In the genomic region with DNA sequence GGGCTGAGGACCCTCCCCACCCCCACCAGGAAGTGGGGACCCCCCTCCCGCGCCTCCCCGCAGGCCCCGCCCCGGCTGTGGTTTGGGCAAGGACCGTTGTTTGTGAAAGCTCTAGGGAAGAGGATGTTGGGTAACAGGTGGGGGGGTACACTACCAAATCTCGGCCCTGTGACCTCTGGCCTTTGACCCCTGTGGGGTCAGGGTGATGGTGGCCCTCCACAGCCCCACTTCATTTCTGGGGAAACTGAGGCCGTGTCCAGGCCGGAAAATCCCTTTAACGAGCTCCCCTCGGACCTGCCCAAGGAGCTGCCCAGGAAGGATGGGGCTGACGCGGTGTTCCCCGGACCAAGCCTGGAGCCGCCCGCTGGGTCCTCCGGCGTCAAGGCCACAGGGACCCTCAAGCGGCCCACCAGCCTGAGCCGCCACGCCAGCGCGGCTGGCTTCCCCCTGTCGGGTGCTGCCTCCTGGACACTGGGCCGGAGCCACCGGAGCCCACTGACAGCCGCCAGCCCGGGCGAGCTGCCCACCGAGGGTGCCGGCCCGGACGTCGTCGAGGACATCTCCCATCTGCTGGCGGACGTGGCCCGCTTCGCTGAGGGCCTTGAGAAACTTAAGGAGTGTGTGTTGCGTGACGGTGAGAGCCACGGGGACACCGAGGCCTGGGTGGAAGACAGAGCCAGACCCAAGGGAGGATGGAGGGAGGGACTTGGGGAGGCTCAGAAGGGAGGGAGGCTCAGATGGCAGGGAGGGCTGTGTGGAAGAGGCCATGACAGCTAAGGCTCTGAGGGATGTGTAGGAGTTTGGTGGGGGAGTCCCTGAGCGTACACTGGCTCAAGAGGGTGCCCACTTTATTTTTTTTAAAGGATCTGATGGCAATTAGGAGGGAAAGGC, we compare ENCODE assay signal across 8 cellular contexts. TPM values are rescaled to one million over a fixed set of nuclear protein-coding genes. Genes with fewer than 3 reads are reported as not detected.
A peak's percentile ranks its signal among the peaks of the same experiment; 100 is the strongest.
DNase-seq lines count a peak whose midpoint lies in the region; ATAC-seq lines count a peak whose summit lies in the region.

No MANE protein-coding gene starts in this region.

- H3K4me3 Mint-ChIP-seq in activated CD4-positive, alpha-beta T cell treated with anti-CD3 and anti-CD28 coated beads, Interleukin-2, amount 10 ng/mL, durations not matched to agents 24 days and 14 days = peak overlapping the region; percentile 98
- H3K4me3 Mint-ChIP-seq in stimulated activated naive CD8-positive, alpha-beta T cell treated with anti-CD3 and anti-CD28 coated beads, Interleukin-15, Interleukin-2, amounts not matched to agents 100 ng/mL and 50 ng/mL, for 24 hours = peak overlapping the region; percentile 93

- H3K4me3 ChIP-seq in Jurkat, Clone E6-1 (ENCODE audit: low read length) = peak overlapping the region; percentile 89

- peaks cover 32% of the 10 kb centered on the region for H3K36me3 Mint-ChIP-seq in activated CD4-positive, alpha-beta T cell treated with anti-CD3 and anti-CD28 coated beads, Interleukin-2, amount 10 ng/mL, durations not matched to agents 24 days and 14 days (ENCODE audit: low read depth)
- peaks cover 26% of the 10 kb centered on the region for H3K36me3 Mint-ChIP-seq in stimulated activated naive CD8-positive, alpha-beta T cell treated with anti-CD3 and anti-CD28 coated beads, Interleukin-15, Interleukin-2, amounts not matched to agents 100 ng/mL and 50 ng/mL, for 24 hours (ENCODE audit: low read depth)

- no peaks in the 10 kb centered on the region for H3K9me3 Mint-ChIP-seq in activated CD4-positive, alpha-beta T cell treated with anti-CD3 and anti-CD28 coated beads, Interleukin-2, amount 10 ng/mL, durations not matched to agents 24 days and 14 days
- no peaks in the 10 kb centered on the region for H3K9me3 Mint-ChIP-seq in stimulated activated naive CD8-positive, alpha-beta T cell treated with anti-CD3 and anti-CD28 coated beads, Interleukin-15, Interleukin-2, amounts not matched to agents 100 ng/mL and 50 ng/mL, for 24 hours

- DNase-seq in Jurkat, Clone E6-1 (ENCODE audit: low read depth, low spot score) = peak; percentile 85
- peak; percentile 93 for DNase-seq in activated CD4-positive, alpha-beta T cell treated with anti-CD3 and anti-CD28 coated beads, Interleukin-2, amount 10 ng/mL, durations not matched to agents 24 days and 14 days
- DNase-seq in germinal center (ENCODE audit: low spot score) (peak; percentile 55), NCI-H82 treated with DMSO at 0.1 percent for 48 hours (lab: John Stamatoyannopoulos, UW; ENCODE audit: unreplicated experiment) (no peak)

- ATAC-seq in HG02870 (IDR thresholded peaks at IDR 0.05; ENCODE audit: unreplicated experiment) (no peak), GM18861 (IDR thresholded peaks at IDR 0.05; ENCODE audit: unreplicated experiment) (no peak), HG02970 (IDR thresholded peaks at IDR 0.05; ENCODE audit: low FRiP score, unreplicated experiment) (no peak)

- peaks cover 41% of the 10 kb centered on the region for H3K4me1 Mint-ChIP-seq in activated CD4-positive, alpha-beta T cell treated with anti-CD3 and anti-CD28 coated beads, Interleukin-2, amount 10 ng/mL, durations not matched to agents 24 days and 14 days
- peaks cover 55% of the 10 kb centered on the region for H3K4me1 Mint-ChIP-seq in stimulated activated naive CD8-positive, alpha-beta T cell treated with anti-CD3 and anti-CD28 coated beads, Interleukin-15, Interleukin-2, amounts not matched to agents 100 ng/mL and 50 ng/mL, for 24 hours (ENCODE audit: low read depth)

- intact Hi-C loops in activated CD4-positive, alpha-beta T cell treated with anti-CD3 and anti-CD28 coated beads, Interleukin-2, amount 10 ng/mL, durations not matched to agents 24 days and 14 days (cut with micrococcal nuclease) = loop anchor here (5.0 kb wide), 2 partner anchors 34 to 174 kb away; partner anchors contain the start of genes ATP5F1D and GPX4

- peak overlapping the region; percentile 95 for H3K27ac Mint-ChIP-seq in activated CD4-positive, alpha-beta T cell treated with anti-CD3 and anti-CD28 coated beads, Interleukin-2, amount 10 ng/mL, durations not matched to agents 24 days and 14 days
- H3K27ac Mint-ChIP-seq in stimulated activated naive CD8-positive, alpha-beta T cell treated with anti-CD3 and anti-CD28 coated beads, Interleukin-15, Interleukin-2, amounts not matched to agents 100 ng/mL and 50 ng/mL, for 24 hours = peak overlapping the region; percentile 97

- H3K27me3 Mint-ChIP-seq in activated CD4-positive, alpha-beta T cell treated with anti-CD3 and anti-CD28 coated beads, Interleukin-2, amount 10 ng/mL, durations not matched to agents 24 days and 14 days = no peaks in the 10 kb centered on the region
- H3K27me3 Mint-ChIP-seq in stimulated activated naive CD8-positive, alpha-beta T cell treated with anti-CD3 and anti-CD28 coated beads, Interleukin-15, Interleukin-2, amounts not matched to agents 100 ng/mL and 50 ng/mL, for 24 hours = no peaks in the 10 kb centered on the region

RNA-seq across cellular contexts. Expression of gene ARHGAP45, which starts 1.4 kb away (rescaled TPM):
- polyA plus RNA-seq in Jurkat, Clone E6-1 (2012; ENCODE audit: insufficient read depth, insufficient read length) = 81.3 TPM
- 176 and 183 TPM in 2 replicates for total RNA-seq in activated CD4-positive, alpha-beta T cell treated with anti-CD3 and anti-CD28 coated beads, Interleukin-2, amount 10 ng/mL, durations not matched to agents 24 days and 14 days

RNA-seq across cellular contexts. Expression of gene POLR2E, which starts 26.8 kb away (rescaled TPM):
- 159 TPM for polyA plus RNA-seq in Jurkat, Clone E6-1 (2012; ENCODE audit: insufficient read depth, insufficient read length)
- total RNA-seq in activated CD4-positive, alpha-beta T cell treated with anti-CD3 and anti-CD28 coated beads, Interleukin-2, amount 10 ng/mL, durations not matched to agents 24 days and 14 days = 273 and 274 TPM in 2 replicates

RNA-seq across cellular contexts. Expression of gene ABCA7, which starts 28.4 kb away (rescaled TPM):
- polyA plus RNA-seq in Jurkat, Clone E6-1 (2012; ENCODE audit: insufficient read depth, insufficient read length) = 34.4 TPM
- 15.8 TPM in 2 replicates for total RNA-seq in activated CD4-positive, alpha-beta T cell treated with anti-CD3 and anti-CD28 coated beads, Interleukin-2, amount 10 ng/mL, durations not matched to agents 24 days and 14 days

RNA-seq across cellular contexts. Expression of gene GPX4, which starts 35.4 kb away (rescaled TPM):
- 394 TPM for polyA plus RNA-seq in Jurkat, Clone E6-1 (2012; ENCODE audit: insufficient read depth, insufficient read length)
- 225 and 239 TPM in 2 replicates for total RNA-seq in activated CD4-positive, alpha-beta T cell treated with anti-CD3 and anti-CD28 coated beads, Interleukin-2, amount 10 ng/mL, durations not matched to agents 24 days and 14 days

RNA-seq across cellular contexts. Expression of gene CNN2, which starts 41.9 kb away (rescaled TPM):
- 130 TPM for polyA plus RNA-seq in Jurkat, Clone E6-1 (2012; ENCODE audit: insufficient read depth, insufficient read length)
- 112 TPM in 2 replicates for total RNA-seq in activated CD4-positive, alpha-beta T cell treated with anti-CD3 and anti-CD28 coated beads, Interleukin-2, amount 10 ng/mL, durations not matched to agents 24 days and 14 days
